ENCODE assay signal across 4 cellular contexts in the genomic region with DNA sequence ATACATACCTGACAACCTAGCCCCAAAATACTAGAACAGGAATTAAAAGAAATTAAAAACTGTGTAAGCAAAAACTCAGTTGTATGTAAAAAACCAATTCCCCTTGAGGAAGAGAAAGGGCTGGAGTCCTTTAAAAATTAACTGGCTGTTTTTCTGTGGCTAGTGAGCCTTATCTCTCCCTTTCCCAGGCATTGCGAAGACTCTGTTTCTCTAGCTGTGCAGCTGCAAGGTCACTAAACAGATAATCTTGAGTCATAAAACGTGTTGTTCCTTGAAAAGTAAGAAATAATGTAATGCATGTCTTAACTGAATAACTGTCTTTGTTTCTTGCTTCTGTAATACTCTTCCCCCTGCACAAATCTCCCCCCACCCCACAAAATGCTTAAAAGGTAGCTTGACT. TPM values are rescaled to one million over a fixed set of nuclear protein-coding genes. Genes with fewer than 3 reads are reported as not detected.
"Had no signal": no experiment of that assay in that cellular context is flagged by ENCODE, and none has a peak within 500 bp of the region (broad histone marks: within the 10 kb centered on the region; RNA-seq: fewer than 3 reads in every experiment).

No MANE protein-coding gene starts in this region.

RNA-seq across cellular contexts. Expression of a gene that starts 5.9 kb away (rescaled TPM):
- total RNA-seq: activated CD8-positive, alpha-beta T cell treated with anti-CD3 and anti-CD28 coated beads for 36 hours; activated naive CD8-positive, alpha-beta T cell treated with anti-CD3 and anti-CD28 coated beads for 36 hours; activated T-cell treated with anti-CD3 and anti-CD28 coated beads, Interleukin-2, amount 50 U/mL, for 72 hours; SJSA1 had no signal
